In the genomic region with DNA sequence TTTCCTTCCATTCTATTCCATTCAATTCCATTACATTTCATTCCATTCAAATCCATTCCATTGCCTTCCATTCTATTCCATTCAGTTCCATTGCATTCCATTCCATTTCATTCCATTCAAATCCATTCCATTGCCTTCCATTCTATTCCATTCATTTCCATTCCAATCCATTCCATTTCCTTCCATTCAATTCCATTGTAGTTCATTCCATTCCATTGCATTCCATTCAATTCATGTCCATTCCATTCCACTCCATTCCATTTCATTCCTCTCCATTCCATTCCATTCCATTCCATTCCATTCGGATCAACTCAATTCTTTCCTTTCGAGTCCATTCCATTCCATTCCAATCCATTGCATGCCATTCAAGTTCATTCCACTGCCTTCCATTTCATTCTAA, we compare ENCODE assay signal across 2 cellular contexts.
TF ChIP-seq lines count a peak whose summit lies in the region.

No MANE protein-coding gene starts in this region.

TF ChIP-seq in GM23338, 12 proteins besides CTCF, POLR2A, EP300 and RAD21 (continues in another document):
- TF ChIP-seq REST (IDR thresholded peaks at IDR 0.05; ENCODE audit: unreplicated experiment) (no peak), EZH2 (IDR thresholded peaks at IDR 0.05; ENCODE audit: low read depth, unreplicated experiment) (no peak), STAT1 (IDR thresholded peaks at IDR 0.05; ENCODE audit: unreplicated experiment) (no peak), POLR2AphosphoS5 (IDR thresholded peaks at IDR 0.05; ENCODE audit: low read depth) (no peak), NANOG (IDR thresholded peaks at IDR 0.05; ENCODE audit: borderline replicate concordance) (no peak), JUNB (IDR thresholded peaks at IDR 0.05; ENCODE audit: unreplicated experiment) (no peak), EZH2phosphoT487 (IDR thresholded peaks at IDR 0.05; ENCODE audit: unreplicated experiment) (no peak), ZNF114 (CRISPR knock-in tag; IDR thresholded peaks at IDR 0.05) (no peak)
- TF ChIP-seq, protein P1, sequence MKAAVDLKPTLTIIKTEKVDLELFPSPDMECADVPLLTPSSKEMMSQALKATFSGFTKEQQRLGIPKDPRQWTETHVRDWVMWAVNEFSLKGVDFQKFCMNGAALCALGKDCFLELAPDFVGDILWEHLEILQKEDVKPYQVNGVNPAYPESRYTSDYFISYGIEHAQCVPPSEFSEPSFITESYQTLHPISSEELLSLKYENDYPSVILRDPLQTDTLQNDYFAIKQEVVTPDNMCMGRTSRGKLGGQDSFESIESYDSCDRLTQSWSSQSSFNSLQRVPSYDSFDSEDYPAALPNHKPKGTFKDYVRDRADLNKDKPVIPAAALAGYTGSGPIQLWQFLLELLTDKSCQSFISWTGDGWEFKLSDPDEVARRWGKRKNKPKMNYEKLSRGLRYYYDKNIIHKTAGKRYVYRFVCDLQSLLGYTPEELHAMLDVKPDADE (IDR thresholded peaks at IDR 0.05) = no peak
- TF ChIP-seq, protein P2, sequence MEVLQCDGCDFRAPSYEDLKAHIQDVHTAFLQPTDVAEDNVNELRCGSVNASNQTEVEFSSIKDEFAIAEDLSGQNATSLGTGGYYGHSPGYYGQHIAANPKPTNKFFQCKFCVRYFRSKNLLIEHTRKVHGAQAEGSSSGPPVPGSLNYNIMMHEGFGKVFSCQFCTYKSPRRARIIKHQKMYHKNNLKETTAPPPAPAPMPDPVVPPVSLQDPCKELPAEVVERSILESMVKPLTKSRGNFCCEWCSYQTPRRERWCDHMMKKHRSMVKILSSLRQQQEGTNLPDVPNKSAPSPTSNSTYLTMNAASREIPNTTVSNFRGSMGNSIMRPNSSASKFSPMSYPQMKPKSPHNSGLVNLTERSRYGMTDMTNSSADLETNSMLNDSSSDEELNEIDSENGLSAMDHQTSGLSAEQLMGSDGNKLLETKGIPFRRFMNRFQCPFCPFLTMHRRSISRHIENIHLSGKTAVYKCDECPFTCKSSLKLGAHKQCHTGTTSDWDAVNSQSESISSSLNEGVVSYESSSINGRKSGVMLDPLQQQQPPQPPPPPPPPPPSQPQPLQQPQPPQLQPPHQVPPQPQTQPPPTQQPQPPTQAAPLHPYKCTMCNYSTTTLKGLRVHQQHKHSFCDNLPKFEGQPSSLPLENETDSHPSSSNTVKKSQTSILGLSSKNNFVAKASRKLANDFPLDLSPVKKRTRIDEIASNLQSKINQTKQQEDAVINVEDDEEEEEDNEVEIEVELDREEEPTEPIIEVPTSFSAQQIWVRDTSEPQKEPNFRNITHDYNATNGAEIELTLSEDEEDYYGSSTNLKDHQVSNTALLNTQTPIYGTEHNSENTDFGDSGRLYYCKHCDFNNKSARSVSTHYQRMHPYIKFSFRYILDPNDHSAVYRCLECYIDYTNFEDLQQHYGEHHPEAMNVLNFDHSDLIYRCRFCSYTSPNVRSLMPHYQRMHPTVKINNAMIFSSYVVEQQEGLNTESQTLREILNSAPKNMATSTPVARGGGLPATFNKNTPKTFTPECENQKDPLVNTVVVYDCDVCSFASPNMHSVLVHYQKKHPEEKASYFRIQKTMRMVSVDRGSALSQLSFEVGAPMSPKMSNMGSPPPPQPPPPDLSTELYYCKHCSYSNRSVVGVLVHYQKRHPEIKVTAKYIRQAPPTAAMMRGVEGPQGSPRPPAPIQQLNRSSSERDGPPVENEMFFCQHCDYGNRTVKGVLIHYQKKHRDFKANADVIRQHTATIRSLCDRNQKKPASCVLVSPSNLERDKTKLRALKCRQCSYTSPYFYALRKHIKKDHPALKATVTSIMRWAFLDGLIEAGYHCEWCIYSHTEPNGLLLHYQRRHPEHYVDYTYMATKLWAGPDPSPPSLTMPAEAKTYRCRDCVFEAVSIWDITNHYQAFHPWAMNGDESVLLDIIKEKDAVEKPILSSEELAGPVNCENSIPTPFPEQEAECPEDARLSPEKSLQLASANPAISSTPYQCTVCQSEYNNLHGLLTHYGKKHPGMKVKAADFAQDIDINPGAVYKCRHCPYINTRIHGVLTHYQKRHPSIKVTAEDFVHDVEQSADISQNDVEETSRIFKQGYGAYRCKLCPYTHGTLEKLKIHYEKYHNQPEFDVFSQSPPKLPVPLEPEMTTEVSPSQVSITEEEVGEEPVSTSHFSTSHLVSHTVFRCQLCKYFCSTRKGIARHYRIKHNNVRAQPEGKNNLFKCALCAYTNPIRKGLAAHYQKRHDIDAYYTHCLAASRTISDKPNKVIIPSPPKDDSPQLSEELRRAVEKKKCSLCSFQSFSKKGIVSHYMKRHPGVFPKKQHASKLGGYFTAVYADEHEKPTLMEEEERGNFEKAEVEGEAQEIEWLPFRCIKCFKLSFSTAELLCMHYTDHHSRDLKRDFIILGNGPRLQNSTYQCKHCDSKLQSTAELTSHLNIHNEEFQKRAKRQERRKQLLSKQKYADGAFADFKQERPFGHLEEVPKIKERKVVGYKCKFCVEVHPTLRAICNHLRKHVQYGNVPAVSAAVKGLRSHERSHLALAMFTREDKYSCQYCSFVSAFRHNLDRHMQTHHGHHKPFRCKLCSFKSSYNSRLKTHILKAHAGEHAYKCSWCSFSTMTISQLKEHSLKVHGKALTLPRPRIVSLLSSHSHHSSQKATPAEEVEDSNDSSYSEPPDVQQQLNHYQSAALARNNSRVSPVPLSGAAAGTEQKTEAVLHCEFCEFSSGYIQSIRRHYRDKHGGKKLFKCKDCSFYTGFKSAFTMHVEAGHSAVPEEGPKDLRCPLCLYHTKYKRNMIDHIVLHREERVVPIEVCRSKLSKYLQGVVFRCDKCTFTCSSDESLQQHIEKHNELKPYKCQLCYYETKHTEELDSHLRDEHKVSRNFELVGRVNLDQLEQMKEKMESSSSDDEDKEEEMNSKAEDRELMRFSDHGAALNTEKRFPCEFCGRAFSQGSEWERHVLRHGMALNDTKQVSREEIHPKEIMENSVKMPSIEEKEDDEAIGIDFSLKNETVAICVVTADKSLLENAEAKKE (CRISPR knock-in tag; IDR thresholded peaks at IDR 0.05) = no peak

TF ChIP-seq in IMR-90, 13 proteins besides CTCF, POLR2A, EP300 and RAD21:
- TF ChIP-seq SMC3 (IDR thresholded peaks at IDR 0.05; ENCODE audit: low read depth, low read length) (no peak), CEBPB (IDR thresholded peaks at IDR 0.05; ENCODE audit: low read depth, low read length) (no peak), MAZ (IDR thresholded peaks at IDR 0.05; ENCODE audit: borderline replicate concordance, low read depth, low read length) (no peak), NFE2L2 (IDR thresholded peaks at IDR 0.05; ENCODE audit: low read depth, low read length) (no peak), RFX5 (IDR thresholded peaks at IDR 0.05; ENCODE audit: low read depth, low read length) (no peak), MXI1 (IDR thresholded peaks at IDR 0.05; ENCODE audit: borderline replicate concordance, low read depth, low read length) (no peak), MAFK (IDR thresholded peaks at IDR 0.05; ENCODE audit: low read depth, low read length) (no peak), BHLHE40 (IDR thresholded peaks at IDR 0.05; ENCODE audit: low read depth, low read length) (no peak), FOS (IDR thresholded peaks at IDR 0.05; ENCODE audit: low read depth, low read length) (no peak), RCOR1 (IDR thresholded peaks at IDR 0.05; ENCODE audit: insufficient replicate concordance, low read length) (no peak), CHD1 (IDR thresholded peaks at IDR 0.05; ENCODE audit: low read depth, low read length) (no peak), ELK1 (IDR thresholded peaks at IDR 0.05; ENCODE audit: borderline replicate concordance, low read depth, low read length) (no peak), USF2 (IDR thresholded peaks at IDR 0.05; ENCODE audit: low read depth, low read length) (no peak)
